Comparison of ENCODE assay signal across 8 cellular contexts in the genomic region with DNA sequence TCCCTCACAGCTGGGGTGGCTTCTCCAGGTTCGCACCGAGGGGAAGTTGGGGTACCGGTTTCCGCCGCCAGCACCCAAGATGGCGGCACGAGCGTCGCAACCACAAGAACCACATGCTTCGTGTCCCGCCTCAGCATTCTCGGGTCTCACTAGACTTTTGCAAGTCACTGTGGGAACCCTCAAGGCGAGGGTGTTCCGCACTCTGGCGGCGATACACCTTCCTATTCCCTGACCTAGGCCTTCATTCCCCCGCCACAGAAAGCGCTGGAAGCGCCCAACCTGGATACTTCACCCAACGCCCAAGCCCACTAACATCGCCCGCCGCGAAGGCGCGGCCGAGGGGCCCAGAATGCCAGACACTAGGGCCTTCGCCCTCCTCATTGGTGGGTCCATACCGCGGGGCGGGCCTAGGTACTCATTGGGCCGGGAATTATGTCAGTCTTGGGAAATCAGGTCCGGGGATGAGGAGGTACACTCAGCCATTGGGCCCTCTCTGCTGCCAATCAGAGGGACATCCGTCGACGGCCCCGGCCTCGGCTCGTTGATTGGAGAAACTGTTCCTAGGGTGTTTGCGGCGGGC. TPM values are rescaled to one million over a fixed set of nuclear protein-coding genes. Genes with fewer than 3 reads are reported as not detected.
A peak's percentile ranks its signal among the peaks of the same experiment; 100 is the strongest.
DNase-seq lines count a peak whose midpoint lies in the region; ATAC-seq, FAIRE-seq and TF ChIP-seq lines count a peak whose summit lies in the region.

No MANE protein-coding gene starts in this region.

- H3K79me2 ChIP-seq in trophoblast cell (ENCODE audit: control insufficient read depth, insufficient read depth, low read length, poor library complexity): peaks cover 11% of the 10 kb centered on the region

- intact Hi-C loops in cardiac septum (cut with DNase I) (loop anchor here (10.0 kb wide), 1 partner anchor 497 kb away; a partner anchor contains a TSS), transverse colon (cut with DNase I; ENCODE audit: low total_unique reads) (no loop called here)

- peak overlapping the region; percentile 87 for H3K4me3 ChIP-seq in trophoblast cell (ENCODE audit: low read depth, low read length)
- H3K4me3 ChIP-seq in transverse colon: peak overlapping the region; percentile 38 to 87 (median 62)

- peak overlapping the region; percentile 98 for H4K12ac ChIP-seq in trophoblast cell (ENCODE audit: low read depth, low read length)

- in situ Hi-C loops in transverse colon (cut with MboI; ENCODE audit: low pct_ligation_motif_present in 1 of 4, low pct_unique_long_range_greater_than_20kb in 1 of 4, low sequenced_read_pairs in 3 of 4): no loop called here

- H2BK12ac ChIP-seq in trophoblast cell (ENCODE audit: low read length): no peak overlapping the region

- DNase-seq in GM12892 (ENCODE audit: insufficient read length) (peak; percentile 87), NCI-H1436 (lab: John Stamatoyannopoulos, UW) (peak; percentile 100), SW480 (ENCODE audit: low spot score) (peak; percentile 100), cardiac septum (ENCODE audit: low spot score) (peak; percentile 100), trophoblast cell (peak; percentile 99), transverse colon (peak; percentile 99)

- H3K4me1 ChIP-seq in trophoblast cell (ENCODE audit: control insufficient read depth in 1 of 2, insufficient read depth in 2 of 2, low read length in 2 of 2) (peaks cover 8 to 29% of the 10 kb centered on the region in 2 experiments), transverse colon (peaks cover 42 to 58% (median 55%) of the 10 kb centered on the region in 4 donors)

- peak overlapping the region; percentile 61 for H3K4me2 ChIP-seq in trophoblast cell (ENCODE audit: low read length)

- H3K4ac ChIP-seq in trophoblast cell (ENCODE audit: low read depth, low read length): peak overlapping the region; percentile 87

- TF ChIP-seq EP300 in transverse colon (IDR thresholded peaks at IDR 0.05; ENCODE audit: low read depth): no peak

- H2BK120ac ChIP-seq in trophoblast cell (ENCODE audit: insufficient read depth, low read length, poor library complexity): peak overlapping the region; percentile 85

- peak overlapping the region; percentile 98 for H4K8ac ChIP-seq in trophoblast cell (ENCODE audit: low read depth, low read length)

- peak overlapping the region; percentile 94 for H2AFZ ChIP-seq in trophoblast cell (ENCODE audit: insufficient read depth, low read length, poor library complexity)

- peak; percentile 92 for TF ChIP-seq POLR2A in GM12892 (IDR thresholded peaks at IDR 0.05; ENCODE audit: low read depth, low read length)
- TF ChIP-seq POLR2A in transverse colon (IDR thresholded peaks at IDR 0.05): peak; percentile 86

- no peak overlapping the region for H3K23ac ChIP-seq in trophoblast cell (ENCODE audit: low read length)

- no peak for TF ChIP-seq CTCF in transverse colon (IDR thresholded peaks at IDR 0.05)

- peaks cover 14% of the 10 kb centered on the region for H3K79me1 ChIP-seq in trophoblast cell (ENCODE audit: low read length)

- peak overlapping the region; percentile 99 for H3K14ac ChIP-seq in trophoblast cell (ENCODE audit: low read length)

- peak overlapping the region; percentile 60 for H3K9ac ChIP-seq in trophoblast cell (ENCODE audit: low read length)

- ATAC-seq in HG02840 (IDR thresholded peaks at IDR 0.05; ENCODE audit: low FRiP score, unreplicated experiment): peak; percentile 89

- H3K18ac ChIP-seq in trophoblast cell (ENCODE audit: low read length): peak overlapping the region; percentile 98

- WGBS in adipose tissue, 3 donors: 0 to 1% (median 0%) methylated on average over 41 of the region's 41 CpGs
- WGBS in trophoblast cell (ENCODE audit: extremely low coverage, insufficient coverage, insufficient read length): no CpG with 5 or more reads among the region's 41 CpGs
- WGBS in transverse colon (ENCODE audit: low coverage in 1 of 2), 2 donors: 1% methylated on average over 41 of the region's 41 CpGs; no CpG with 5 or more reads in 1 of the 2 donors

- H4K91ac ChIP-seq in trophoblast cell (ENCODE audit: low read depth, low read length): peak overlapping the region; percentile 91

- peak; percentile 93 for FAIRE-seq in GM12892 (lab: Jason Lieb, UNC)

- peak overlapping the region; percentile 85 for H2AK5ac ChIP-seq in trophoblast cell (ENCODE audit: low read length)

- H3K36me3 ChIP-seq in trophoblast cell (ENCODE audit: control insufficient read depth in 1 of 2, insufficient read depth in 2 of 2, low read length in 2 of 2): peaks cover 14 to 23% of the 10 kb centered on the region in 2 experiments
- H3K36me3 ChIP-seq in transverse colon: no peaks in the 10 kb centered on the region

- H2BK5ac ChIP-seq in trophoblast cell (ENCODE audit: low read depth, low read length, poor library complexity): peak overlapping the region; percentile 91

- H3K27me3 ChIP-seq in trophoblast cell (ENCODE audit: insufficient read depth, low read length) (no peaks in the 10 kb centered on the region), transverse colon (no peaks in the 10 kb centered on the region)

- H3K9me3 ChIP-seq in trophoblast cell (ENCODE audit: insufficient read depth, low read depth, low read length): peaks cover 4% of the 10 kb centered on the region
- H3K9me3 ChIP-seq in transverse colon: no peaks in the 10 kb centered on the region

- H3K27ac ChIP-seq in adipose tissue (ENCODE audit: low read depth, low read length): peak overlapping the region; percentile 7
- H3K27ac ChIP-seq in trophoblast cell (ENCODE audit: low read depth, low read length): peak overlapping the region; percentile 86
- H3K27ac ChIP-seq in transverse colon: peak overlapping the region; percentile 97 to 99 (median 98)

RNA-seq across cellular contexts. Expression of a gene that starts 0.3 kb away (rescaled TPM):
- 42.1 TPM for polyA plus RNA-seq in GM12892 (2012; ENCODE audit: missing spikeins)
- polyA plus RNA-seq in adipose tissue: 100 to 1,000 TPM in 1 of 3 donors, 10 to 100 TPM in 2; 29.9 to 183 (median 91.0) TPM
- 604 TPM for total RNA-seq in cardiac septum
- polyA plus RNA-seq in trophoblast cell (2013): 87.8 and 92.2 TPM in 2 replicates
- total RNA-seq in transverse colon: 100 to 1,000 TPM; 173 to 242 (median 211) TPM

RNA-seq across cellular contexts. Expression of a gene that starts 10.2 kb away (rescaled TPM):
- 2.6 TPM for polyA plus RNA-seq in GM12892 (2012; ENCODE audit: missing spikeins)
- polyA plus RNA-seq in adipose tissue: 100 to 1,000 TPM in 1 of 3 donors, 10 to 100 TPM in 1, 1 to 10 TPM in 1; 6.8 to 115 (median 49.1) TPM
- total RNA-seq in cardiac septum (78.6 TPM), transverse colon (10 to 100 TPM in 2 of 4 donors, 1 to 10 TPM in 2; 6.0 to 11.2 (median 8.3) TPM)
- polyA plus RNA-seq in trophoblast cell (2013): 1.8 and 2.3 TPM in 2 replicates

RNA-seq across cellular contexts. Expression of a gene that starts 53.4 kb away (rescaled TPM):
- polyA plus RNA-seq in GM12892 (2012; ENCODE audit: missing spikeins): 78.8 TPM
- 10 to 100 TPM; 14.8 to 55.2 (median 20.8) TPM for polyA plus RNA-seq in adipose tissue
- total RNA-seq in cardiac septum (31.2 TPM), transverse colon (10 to 100 TPM in 2 of 4 donors, 1 to 10 TPM in 2; 3.7 to 28.3 (median 12.8) TPM)
- 82.8 and 87.6 TPM in 2 replicates for polyA plus RNA-seq in trophoblast cell (2013)

RNA-seq across cellular contexts. Expression of a gene that starts 59.7 kb away (rescaled TPM):
- 79.8 TPM for polyA plus RNA-seq in GM12892 (2012; ENCODE audit: missing spikeins)
- polyA plus RNA-seq in adipose tissue: 10 to 100 TPM in 2 of 3 donors, 1 to 10 TPM in 1; 8.4 to 17.1 (median 13.5) TPM
- total RNA-seq in cardiac septum (11.4 TPM), transverse colon (10 to 100 TPM in 3 of 4 donors, 1 to 10 TPM in 1; 2.0 to 24.3 (median 14.1) TPM)
- 8.8 and 9.5 TPM in 2 replicates for polyA plus RNA-seq in trophoblast cell (2013)

Comparison
In these comparisons a context has a peak if more than half of its experiments do, and no peak if none do; other contexts are left out.
1. Peak in every context shown above with its lines: DNase-seq, ATAC-seq, H3K4me3 ChIP-seq and H3K27ac ChIP-seq.
2. H3K27ac ChIP-seq: peak in every context shown above with its lines; median percentile 98 in transverse colon; 86 in trophoblast cell; 7 in adipose tissue.